18 cellular contexts compared by ENCODE assay signal in genomic region chr12:108477881-108478259, GRCh38. TPM values are rescaled to one million over a fixed set of nuclear protein-coding genes. Genes with fewer than 3 reads are reported as not detected.
DNase-seq lines count a peak whose midpoint lies in the region; ATAC-seq, FAIRE-seq and TF ChIP-seq lines count a peak whose summit lies in the region.
"Had no signal": no experiment of that assay in that cellular context is flagged by ENCODE, and none has a peak within 500 bp of the region (broad histone marks: within the 10 kb centered on the region; RNA-seq: fewer than 3 reads in every experiment).

No MANE protein-coding gene starts in this region.

- H3K27me3 ChIP-seq in Loucy (ENCODE audit: insufficient read depth, low read length, poor library complexity, severe bottlenecking) (no peaks in the 10 kb centered on the region), Panc1 (ENCODE audit: control insufficient read depth, insufficient read depth, low read length) (no peaks in the 10 kb centered on the region), bronchial epithelial cell (ENCODE audit: control insufficient read depth, insufficient read depth, low read length) (no peaks in the 10 kb centered on the region), vagina (no peaks in the 10 kb centered on the region)

- H4K20me1 ChIP-seq in Loucy (ENCODE audit: insufficient read depth, low read length, poor library complexity, severe bottlenecking) = no peaks in the 10 kb centered on the region

- POLR2A ChIA-PET in Panc1 (lab: Charles Lee) = no interaction called here

- H3K79me2 ChIP-seq in Loucy (ENCODE audit: insufficient read depth, low read length) = no peaks in the 10 kb centered on the region

- H3K9me3 ChIP-seq in Loucy (ENCODE audit: insufficient read depth, low read depth, low read length) = no peaks in the 10 kb centered on the region
- no peaks in the 10 kb centered on the region for H3K9me3 ChIP-seq in Panc1 (ENCODE audit: control insufficient read depth, insufficient read depth, low read depth, low read length)
- H3K9me3 ChIP-seq in vagina = no peaks in the 10 kb centered on the region
- H3K9me3 ChIP-seq: HAP-1 had no signal

- peak; percentile 19; the same call in 1 of the 2 replicates for ATAC-seq in Panc1
- ATAC-seq: GM23338 had no signal

- peak; percentile 40 for FAIRE-seq in bronchial epithelial cell (lab: Jason Lieb, UNC)
- FAIRE-seq: GM12892, GM19239, H54 had no signal

- H3K9ac ChIP-seq in Loucy (ENCODE audit: low read depth, low read length, poor library complexity, severe bottlenecking) = no peak overlapping the region

- no peak overlapping the region for H2AFZ ChIP-seq in Loucy (ENCODE audit: low read length)

- H3K4me3 ChIP-seq in Loucy (ENCODE audit: low read length, poor library complexity, severe bottlenecking) (no peak overlapping the region), Panc1 (ENCODE audit: low read depth in 2 of 2, low read length in 2 of 2) (no peak overlapping the region), bronchial epithelial cell (ENCODE audit: low read depth, low read length) (no peak overlapping the region), vagina (no peak overlapping the region)
- H3K4me3 ChIP-seq: GM23338, HAP-1 had no signal

- H3K9me2 ChIP-seq in Loucy (replicated peaks; ENCODE audit: low read depth, low read length) = no peaks in the 10 kb centered on the region

- peak overlapping the region; percentile 41 for H3K4me2 ChIP-seq in Loucy (ENCODE audit: low read depth, low read length, poor library complexity, severe bottlenecking)
- H3K4me2 ChIP-seq: GM23338 had no signal

- CTCF ChIA-PET in Panc1 (lab: Charles Lee) = no interaction called here

- DNase-seq in Panc1 (ENCODE audit: low read depth, low spot score) (no peak), bronchial epithelial cell (ENCODE audit: low read depth) (no peak), vagina (ENCODE audit: extremely low spot score in 2 of 2) (no peak), islet precursor cell (no peak), NCI-H82 treated with DMSO at 0.1 percent for 48 hours (lab: John Stamatoyannopoulos, UW; ENCODE audit: unreplicated experiment) (no peak)
- DNase-seq in activated CD8-positive, alpha-beta memory T cell treated with anti-CD3 and anti-CD28 coated beads for 24 hours = no peak
- DNase-seq: C1 segment of cervical spinal cord; Calu3; CD4-positive, alpha-beta memory T cell; DMS53; DMS79 treated with DMSO at 0.1 percent for 48 hours had no signal

- H3K4me1 ChIP-seq in Loucy (ENCODE audit: insufficient read depth, low read length, poor library complexity, severe bottlenecking) (peaks cover 12% of the 10 kb centered on the region), Panc1 (ENCODE audit: control insufficient read depth, insufficient read depth, low read length) (peaks cover 13% of the 10 kb centered on the region), vagina (no peaks in the 10 kb centered on the region)
- H3K4me1 ChIP-seq: HAP-1 had no signal

- peak overlapping the region; percentile 54 for H3K27ac ChIP-seq in 22Rv1
- H3K27ac ChIP-seq in Panc1 (ENCODE audit: low read length) = peak overlapping the region; percentile 71
- H3K27ac ChIP-seq in vagina = no peak overlapping the region

- H3F3A ChIP-seq in Loucy (ENCODE audit: low read depth) = no peaks in the 10 kb centered on the region

- no TSS peak for BruUV-seq in Panc1 (replicated peaks; lab: Mats Ljungman, UMichigan)

- TF ChIP-seq CTCF in 22Rv1 (IDR thresholded peaks at IDR 0.05) = no peak
- TF ChIP-seq CTCF in Loucy (conservative IDR thresholded peaks at IDR 0.05; ENCODE audit: low read length) = no peak
- TF ChIP-seq CTCF in Panc1 (IDR thresholded peaks at IDR 0.05) = no peak
- TF ChIP-seq CTCF in bronchial epithelial cell (IDR thresholded peaks at IDR 0.05; ENCODE audit: insufficient read depth, low read length, severe bottlenecking) = no peak
- no peak for TF ChIP-seq CTCF in vagina (IDR thresholded peaks at IDR 0.05)

- in situ Hi-C loops in Panc1 (cut with HindIII; ENCODE audit: low pct_unique_long_range_greater_than_20kb, low sequenced_read_pairs) = no loop called here

- TF ChIP-seq POLR2A in vagina (IDR thresholded peaks at IDR 0.05) = no peak

- intact Hi-C loops in Panc1 (cut with micrococcal nuclease; ENCODE audit: unreplicated experiment) = no loop called here
- intact Hi-C loops in vagina (cut with DNase I) = no loop called here

- H3K36me3 ChIP-seq in Loucy (ENCODE audit: insufficient read depth, low read length) (no peaks in the 10 kb centered on the region), Panc1 (ENCODE audit: control insufficient read depth, insufficient read depth, low read length) (no peaks in the 10 kb centered on the region), bronchial epithelial cell (ENCODE audit: control insufficient read depth, insufficient read depth, low read length) (no peaks in the 10 kb centered on the region), vagina (no peaks in the 10 kb centered on the region)
- H3K36me3 ChIP-seq: HAP-1 had no signal

RNA-seq across cellular contexts. Expression of gene FICD, which starts 37.2 kb away (rescaled TPM):
- total RNA-seq in Panc1 (2021; ENCODE audit: unreplicated experiment) (10.1 TPM), bronchial epithelial cell (11.6 and 15.5 TPM in 2 replicates), vagina (6.9 TPM)
- polyA plus RNA-seq in Panc1 (2012; ENCODE audit: insufficient read length) = 13.3 TPM
